14 cellular contexts compared by ENCODE assay signal in genomic region chr4:70589785-70590184, GRCh38. TPM values are rescaled to one million over a fixed set of nuclear protein-coding genes. Genes with fewer than 3 reads are reported as not detected.
DNase-seq lines count a peak whose midpoint lies in the region; ATAC-seq, FAIRE-seq and TF ChIP-seq lines count a peak whose summit lies in the region.
"Had no signal": no experiment of that assay in that cellular context is flagged by ENCODE, and none has a peak within 500 bp of the region (broad histone marks: within the 10 kb centered on the region; RNA-seq: fewer than 3 reads in every experiment).

No MANE protein-coding gene starts in this region.

- no peak for TF ChIP-seq CTCF in GM12865 (IDR thresholded peaks at IDR 0.05; ENCODE audit: insufficient read depth, low read depth, low read length, missing control alignments)

- FAIRE-seq in small intestine (lab: Jason Lieb, UNC): no peak

- H3K36me3 ChIP-seq in small intestine (ENCODE audit: control insufficient read depth in 2 of 2, insufficient read depth in 2 of 2, low read length in 2 of 2): no peaks in the 10 kb centered on the region
- H3K36me3 ChIP-seq: prostate gland, tibial nerve had no signal

- H3K4me3 ChIP-seq in GM12865 (ENCODE audit: low read depth, low read length): no peak overlapping the region
- H3K4me3 ChIP-seq in small intestine (ENCODE audit: low read depth in 1 of 2, low read length in 2 of 2): no peak overlapping the region
- H3K4me3 ChIP-seq: prostate gland, tibial nerve had no signal

- no peak overlapping the region for H3K27ac ChIP-seq in small intestine (ENCODE audit: low read depth in 1 of 2, low read length in 1 of 2)
- H3K27ac ChIP-seq: prostate gland, tibial nerve had no signal

- no peaks in the 10 kb centered on the region for H3K9me3 ChIP-seq in small intestine (ENCODE audit: control insufficient read depth, low read depth)
- H3K9me3 ChIP-seq: prostate gland, tibial nerve had no signal

- no peaks in the 10 kb centered on the region for H3K4me1 ChIP-seq in small intestine (ENCODE audit: control insufficient read depth in 2 of 2, insufficient read depth in 1 of 2, low read depth in 1 of 2, low read length in 1 of 2)
- H3K4me1 ChIP-seq: prostate gland, tibial nerve had no signal

- no peaks in the 10 kb centered on the region for H3K27me3 ChIP-seq in small intestine (ENCODE audit: control insufficient read depth in 2 of 2, insufficient read depth in 2 of 2, low read length in 2 of 2)
- H3K27me3 ChIP-seq: tibial nerve had no signal

- peak; percentile 8 for DNase-seq in GM12865 (ENCODE audit: low read depth)
- no peak for DNase-seq in HPDE6-E6E7 (ENCODE audit: extremely low spot score)
- DNase-seq in small intestine: no peak
- no peak for DNase-seq in D341Med (ENCODE audit: low spot score)
- DNase-seq: activated CD8-positive, alpha-beta T cell treated with anti-CD3 and anti-CD28 coated beads for 36 hours; HCEC 1CT; NCI-H69 had no signal

- ATAC-seq in GM19395 (IDR thresholded peaks at IDR 0.05; ENCODE audit: unreplicated experiment): peak; percentile 100
- peak; percentile 97 for ATAC-seq in HG02763 (IDR thresholded peaks at IDR 0.05; ENCODE audit: unreplicated experiment)
- ATAC-seq in HG03442 (IDR thresholded peaks at IDR 0.05; ENCODE audit: unreplicated experiment): peak; percentile 97
- no peak for ATAC-seq in esophagus mucosa
- ATAC-seq: activated CD8-positive, alpha-beta T cell treated with anti-CD3 and anti-CD28 coated beads for 36 hours had no signal

RNA-seq across cellular contexts. Expression of gene AMBN, which starts 2.3 kb away (rescaled TPM):
- not detected for polyA plus RNA-seq in small intestine
- total RNA-seq in esophagus mucosa: not detected
- total RNA-seq: activated CD8-positive, alpha-beta T cell treated with anti-CD3 and anti-CD28 coated beads for 36 hours; lung microvascular endothelial cell; prostate gland; tibial nerve had no signal

RNA-seq across cellular contexts. Expression of gene ENAM, which starts 38.8 kb away (rescaled TPM):
- under 1 TPM in 2 of 3 donors, not detected in 1; under 0.01 to 0.04 TPM for polyA plus RNA-seq in small intestine
- not detected for total RNA-seq in esophagus mucosa
- total RNA-seq: activated CD8-positive, alpha-beta T cell treated with anti-CD3 and anti-CD28 coated beads for 36 hours; lung microvascular endothelial cell; tibial nerve had no signal
